In genomic region chr17:51120739-51121619, GRCh38 we compare ENCODE assay signal across 8 cellular contexts. TPM values are rescaled to one million over a fixed set of nuclear protein-coding genes. Genes with fewer than 3 reads are reported as not detected.
A peak's percentile ranks its signal among the peaks of the same experiment; 100 is the strongest.
DNase-seq lines count a peak whose midpoint lies in the region; ATAC-seq, FAIRE-seq and TF ChIP-seq lines count a peak whose summit lies in the region.

Gene SPAG9, minus strand, starts transcription at chr17:51120868. Its CDS starts 212 bp downstream, at chr17:51120656.

- H3K4me3 ChIP-seq in A549 (peak within 1 kb of the TSS; percentile 77), iPS-20b (ENCODE audit: low read length) (peak within 1 kb of the TSS; percentile 97), skin epidermis (peak within 1 kb of the TSS; percentile 60 to 100 (median 91))

- H3K27ac ChIP-seq in A549 (peak within 1 kb of the TSS; percentile 91 to 92), VCaP (peak within 1 kb of the TSS; percentile 93), iPS-20b (ENCODE audit: low read length) (peak within 1 kb of the TSS; percentile 94), skin epidermis (peak within 1 kb of the TSS; percentile 86 to 100 (median 98))

- no peaks in the 10 kb centered on the region for H3K9me3 ChIP-seq in A549
- no peaks in the 10 kb centered on the region for H3K9me3 ChIP-seq in iPS-20b (ENCODE audit: insufficient read depth, low read depth, low read length)

- H3K27me3 ChIP-seq in iPS-20b (ENCODE audit: insufficient read depth, low read length) = no peaks in the 10 kb centered on the region

- POLR2A ChIA-PET in A549 (lab: Yijun Ruan, JAX) = interaction anchor here (0.6 to 4.2 kb wide), 18 partner anchors 10 to 255 kb away, joined by 3 to 41 read pairs (median 4); partner anchors contain the start of genes MBTD1, NME1, NME2 and TOB1

- TF ChIP-seq EP300 in A549 (IDR thresholded peaks at IDR 0.05) = no peak

- ATAC-seq in A549 = peak; percentile 80 to 82
- peak; percentile 72 for ATAC-seq in GM18867 (IDR thresholded peaks at IDR 0.05; ENCODE audit: unreplicated experiment)
- ATAC-seq in HG03103 (IDR thresholded peaks at IDR 0.05; ENCODE audit: low read depth, unreplicated experiment) = peak; percentile 64

- in situ Hi-C loops in T47D (cut with HindIII; ENCODE audit: low pct_unique_long_range_greater_than_20kb, low sequenced_read_pairs) = no loop called here

- H3K4me1 ChIP-seq in A549 (peaks cover 46% of the 10 kb centered on the region), iPS-20b (ENCODE audit: insufficient read depth, low read length) (peaks cover 3% of the 10 kb centered on the region; the same call in 1 of the 2 replicates)

- 1% methylated on average over 19 of the region's 68 CpGs for WGBS in A549 (ENCODE audit: missing lambda C conversion rate)

- TF ChIP-seq POLR2A in A549 (IDR thresholded peaks at IDR 0.05; ENCODE audit: low read length) = peak; percentile 46

- H3K36me3 ChIP-seq in iPS-20b (ENCODE audit: insufficient read depth, low read depth, low read length) = no peaks in the 10 kb centered on the region

- TF ChIP-seq RAD21 in A549 (conservative IDR thresholded peaks at IDR 0.05 in 1 of 2, IDR thresholded peaks at IDR 0.05 in 1 of 2) = peak; percentile 4 to 5; a peak in 1 of 5 replicates

- no peak for FAIRE-seq in A549 (lab: Jason Lieb, UNC)

- CTCF ChIA-PET in A549 (lab: Yijun Ruan, JAX) = interaction anchor here (0.7 to 12.1 kb wide), 11 partner anchors 10 to 415 kb away, joined by 3 to 119 read pairs (median 4); partner anchors contain the start of gene NME1

- H3K9ac ChIP-seq in iPS-20b (ENCODE audit: low read depth, low read length) = peak within 1 kb of the TSS; percentile 92

- DNase-seq in A549 (ENCODE audit: low read depth in 1 of 2, low spot score in 1 of 2) = peak; percentile 97
- peak; percentile 95 for DNase-seq in NCI-H2171 treated with DMSO at 0.1 percent for 48 hours (lab: John Stamatoyannopoulos, UW)
- DNase-seq in T47D (ENCODE audit: low read depth in 1 of 2, low spot score in 1 of 2) = peak; percentile 98

- TF ChIP-seq CTCF in A549 (IDR thresholded peaks at IDR 0.05) (no peak), VCaP (conservative IDR thresholded peaks at IDR 0.05) (no peak)

- peak within 1 kb of the TSS; percentile 92 for H3K4me2 ChIP-seq in A549

TF ChIP-seq in A549, 52 proteins besides CTCF, POLR2A, EP300 and RAD21:
- TF ChIP-seq MAX (IDR thresholded peaks at IDR 0.05) = peak; percentile 77
- TF ChIP-seq HOXB5 (CRISPR knock-in tag; IDR thresholded peaks at IDR 0.05) = no peak
- no peak for TF ChIP-seq HDAC2 (IDR thresholded peaks at IDR 0.05)
- TF ChIP-seq MAFK (IDR thresholded peaks at IDR 0.05; ENCODE audit: partially characterized antibody) = no peak
- TF ChIP-seq CBX8 (IDR thresholded peaks at IDR 0.05) = no peak
- no peak for TF ChIP-seq GATA3 (IDR thresholded peaks at IDR 0.05; ENCODE audit: borderline replicate concordance)
- TF ChIP-seq USF2 (IDR thresholded peaks at IDR 0.05) = no peak
- TF ChIP-seq REST (IDR thresholded peaks at IDR 0.05) = peak; percentile 46
- no peak for TF ChIP-seq RCOR1 (IDR thresholded peaks at IDR 0.05; ENCODE audit: low read depth, low read length)
- TF ChIP-seq HOXA7 (CRISPR knock-in tag; IDR thresholded peaks at IDR 0.05) = peak; percentile 95; the same call in 1 of the 2 replicates
- TF ChIP-seq E2F6 (IDR thresholded peaks at IDR 0.05; ENCODE audit: borderline replicate concordance, low read depth) = 0 out of 2 replicates have a peak, but pooled peaks have one; percentile 14
- peak; percentile 76; the same call in 1 of the 2 replicates for TF ChIP-seq ESRRA (IDR thresholded peaks at IDR 0.05; ENCODE audit: borderline replicate concordance, low read length)
- TF ChIP-seq FOSL2 (IDR thresholded peaks at IDR 0.05) = no peak
- peak; percentile 29 for TF ChIP-seq FOSL2 (CRISPR knock-in tag; IDR thresholded peaks at IDR 0.05)
- peak; percentile 54 for TF ChIP-seq PBX3 (IDR thresholded peaks at IDR 0.05)
- TF ChIP-seq JUN (IDR thresholded peaks at IDR 0.05) = peak; percentile 25 to 94; a peak in 4 of 5 replicates
- peak; percentile 94 for TF ChIP-seq FOSB (CRISPR knock-in tag; IDR thresholded peaks at IDR 0.05)
- TF ChIP-seq TP53 (CRISPR knock-in tag; IDR thresholded peaks at IDR 0.05) = peak; percentile 93; the same call in 1 of the 2 replicates
- peak; percentile 96 for TF ChIP-seq BCL3 (IDR thresholded peaks at IDR 0.05)
- peak; percentile 65; the same call in 1 of the 2 replicates for TF ChIP-seq MYC (IDR thresholded peaks at IDR 0.05; ENCODE audit: borderline replicate concordance, low read length)
- peak; percentile 94 for TF ChIP-seq RARB (CRISPR knock-in tag; IDR thresholded peaks at IDR 0.05)
- TF ChIP-seq CHD2 (IDR thresholded peaks at IDR 0.05; ENCODE audit: low read length, partially characterized antibody) = peak; percentile 54
- TF ChIP-seq PHF8 (IDR thresholded peaks at IDR 0.05; ENCODE audit: borderline replicate concordance, low read depth) = peak; percentile 75
- TF ChIP-seq TFCP2L1 (CRISPR knock-in tag; IDR thresholded peaks at IDR 0.05) = peak; percentile 83; the same call in 1 of the 2 replicates
- TF ChIP-seq JUNB (IDR thresholded peaks at IDR 0.05) = no peak
TF ChIP-seq in A549: peak in this region for 16.

RNA-seq across cellular contexts. Expression of gene SPAG9, which starts in this region (rescaled TPM):
- 69.6 and 71.1 TPM in 2 replicates for polyA plus RNA-seq in A549 (2011; rRNA removed)
- polyA plus RNA-seq in A549 (2012; cell fraction: cytosol; rRNA removed) = 18.5 and 19.6 TPM in 2 replicates
- 24.3 and 37.8 TPM in 2 replicates for polyA plus RNA-seq in A549 (2012; cell fraction: nucleus; rRNA removed)
- 60.5 to 72.2 TPM (median 69.0 TPM) in 3 replicates for polyA plus RNA-seq in A549 (2017; fragmentation: RNase III; extraction: RNeasy Plus Mini Kit Qiagen cat#74134 plus additional on column Dnase treatment)
- 90.7 and 94.9 TPM in 2 replicates for polyA minus RNA-seq in A549 (2011; rRNA and poly(A)+ RNA removed)

Comparison
In these comparisons a context has a peak if more than half of its experiments do, and no peak if none do; other contexts are left out.
1. Peak in every context shown above with its lines: DNase-seq, ATAC-seq, H3K4me3 ChIP-seq and H3K27ac ChIP-seq.